8 cellular contexts compared by ENCODE assay signal in genomic region chr22:35231585-35232084, GRCh38. TPM values are rescaled to one million over a fixed set of nuclear protein-coding genes. Genes with fewer than 3 reads are reported as not detected.
DNase-seq lines count a peak whose midpoint lies in the region; ATAC-seq and TF ChIP-seq lines count a peak whose summit lies in the region.

No MANE protein-coding gene starts in this region.

- no peaks in the 10 kb centered on the region for H3K79me2 ChIP-seq in KMS-11 (ENCODE audit: insufficient read depth, low read depth)
- no peaks in the 10 kb centered on the region for H3K79me2 ChIP-seq in PC-3 (ENCODE audit: low read length)
- no peaks in the 10 kb centered on the region for H3K79me2 ChIP-seq in osteoblast (ENCODE audit: insufficient read depth, low read length)

- H4K20me1 ChIP-seq in KMS-11 (ENCODE audit: insufficient read depth) (no peaks in the 10 kb centered on the region), PC-3 (ENCODE audit: low read length) (no peaks in the 10 kb centered on the region), osteoblast (ENCODE audit: insufficient read depth, low read length) (no peaks in the 10 kb centered on the region)

- POLR2A ChIA-PET in PC-3 (lab: Charles Lee; ENCODE audit: unreplicated experiment), result no interaction called here

- H3K4me1 ChIP-seq in KMS-11 (ENCODE audit: low read depth, poor library complexity, severe bottlenecking), result no peaks in the 10 kb centered on the region
- H3K4me1 ChIP-seq in PC-3 (ENCODE audit: insufficient read depth, low read length), result 0 out of 2 replicates have a peak, but pooled peaks cover 5% of the 10 kb centered on the region
- no peaks in the 10 kb centered on the region for H3K4me1 ChIP-seq in osteoblast (ENCODE audit: insufficient read depth, low read length)
- no peaks in the 10 kb centered on the region for H3K4me1 ChIP-seq in tibial artery

- DNase-seq in DMS114 treated with DMSO at 0.1 percent for 48 hours (lab: John Stamatoyannopoulos, UW; ENCODE audit: unreplicated experiment) (peak; percentile 29), PC-3 (peak; percentile 79), activated T-cell treated with anti-CD3 and anti-CD28 coated beads for 4 hours (peak; percentile 57), fibroblast of mammary gland (ENCODE audit: low read depth) (peak; percentile 68), osteoblast (ENCODE audit: insufficient read length, low spot score, missing footprints) (peak; percentile 61), tibial artery (no peak)

- H3K4me3 ChIP-seq in KMS-11 (IDR thresholded peaks at IDR 0.05; ENCODE audit: insufficient read depth, low read depth, low read length) (no peak overlapping the region), PC-3 (ENCODE audit: low read length) (no peak overlapping the region), fibroblast of mammary gland (ENCODE audit: control insufficient read depth, low read depth, low read length) (no peak overlapping the region), osteoblast (ENCODE audit: insufficient read depth, low read length) (no peak overlapping the region), tibial artery (no peak overlapping the region)

- BruUV-seq in PC-3 (replicated peaks; lab: Mats Ljungman, UMichigan), result no TSS peak

- ATAC-seq in PC-3, result peak; percentile 88
- no peak for ATAC-seq in HG02885 (IDR thresholded peaks at IDR 0.05; ENCODE audit: poor library complexity, unreplicated experiment)

- no peaks in the 10 kb centered on the region for H3K9me2 ChIP-seq in PC-3 (replicated peaks; ENCODE audit: low read length)

- peak overlapping the region; percentile 19; the same call in 1 of the 2 replicates for H2AFZ ChIP-seq in KMS-11 (ENCODE audit: low read depth)
- peak overlapping the region; percentile 76 for H2AFZ ChIP-seq in PC-3 (ENCODE audit: low read length)
- H2AFZ ChIP-seq in osteoblast (ENCODE audit: low read length), result no peak overlapping the region

- peak; percentile 97 for TF ChIP-seq CTCF in KMS-11 (conservative IDR thresholded peaks at IDR 0.05; ENCODE audit: low read depth, low read length)
- TF ChIP-seq CTCF in PC-3 (conservative IDR thresholded peaks at IDR 0.05; ENCODE audit: low read depth, low read length), result peak; percentile 93
- TF ChIP-seq CTCF in fibroblast of mammary gland (conservative IDR thresholded peaks at IDR 0.05; ENCODE audit: control insufficient read depth, insufficient read depth, low read depth, low read length), result peak; percentile 98
- peak; percentile 97 for TF ChIP-seq CTCF in osteoblast (IDR thresholded peaks at IDR 0.05; ENCODE audit: extremely low read depth, low read depth, low read length)
- TF ChIP-seq CTCF in tibial artery (IDR thresholded peaks at IDR 0.05), result peak; percentile 39 to 54

- no peaks in the 10 kb centered on the region for H3K36me3 ChIP-seq in KMS-11 (ENCODE audit: insufficient read depth)
- no peaks in the 10 kb centered on the region for H3K36me3 ChIP-seq in PC-3 (ENCODE audit: low read depth, low read length)
- no peaks in the 10 kb centered on the region for H3K36me3 ChIP-seq in osteoblast (ENCODE audit: insufficient read depth, low read length)
- H3K36me3 ChIP-seq in tibial artery, result no peaks in the 10 kb centered on the region

- no peak overlapping the region for H3K27ac ChIP-seq in KMS-11
- H3K27ac ChIP-seq in PC-3 (ENCODE audit: low read length), result no peak overlapping the region
- no peak overlapping the region for H3K27ac ChIP-seq in osteoblast (ENCODE audit: low read depth, low read length)
- no peak overlapping the region for H3K27ac ChIP-seq in tibial artery

- H3K27me3 ChIP-seq in KMS-11 (ENCODE audit: insufficient read depth, low read depth), result no peaks in the 10 kb centered on the region
- H3K27me3 ChIP-seq in PC-3 (ENCODE audit: low read length), result no peaks in the 10 kb centered on the region
- peaks cover 22% of the 10 kb centered on the region for H3K27me3 ChIP-seq in osteoblast (ENCODE audit: insufficient read depth, low read length)
- peaks cover 0 to 31% of the 10 kb centered on the region in 2 donors for H3K27me3 ChIP-seq in tibial artery

- H3K9ac ChIP-seq in KMS-11 (no peak overlapping the region), PC-3 (ENCODE audit: low read length) (no peak overlapping the region)

- H3K9me3 ChIP-seq in PC-3 (ENCODE audit: low read length) (no peaks in the 10 kb centered on the region), osteoblast (ENCODE audit: low read depth, low read length) (no peaks in the 10 kb centered on the region), tibial artery (no peaks in the 10 kb centered on the region)

- intact Hi-C loops in PC-3 (cut with micrococcal nuclease), result loop anchor here (5.0 kb wide), 1 partner anchor 74 kb away; no protein-coding TSS in a partner anchor
- intact Hi-C loops in tibial artery (cut with DNase I; ENCODE audit: low total_unique reads), result no loop called here

- H3K4me2 ChIP-seq in KMS-11 (peak overlapping the region; percentile 20; the same call in 1 of the 2 replicates), PC-3 (ENCODE audit: low read length) (peak overlapping the region; percentile 70), osteoblast (ENCODE audit: insufficient read depth, low read length) (no peak overlapping the region)

- CTCF ChIA-PET in PC-3 (lab: Charles Lee), result interaction anchor here (0.5 to 1.1 kb wide), 8 partner anchors 26 to 443 kb away, joined by 3 to 14 read pairs (median 3); partner anchors contain the start of gene HMGXB4

- no peaks in the 10 kb centered on the region for H3F3A ChIP-seq in PC-3 (ENCODE audit: low read length, unreplicated experiment)

RNA-seq across cellular contexts. Expression of gene HMGXB4, which starts 25.7 kb away (rescaled TPM):
- total RNA-seq in PC-3 (2014; rRNA removed) (12.9 and 18.1 TPM in 2 replicates), osteoblast (19.2 and 20.9 TPM in 2 replicates)

Comparison
In these comparisons a context has a peak if more than half of its experiments do, and no peak if none do; other contexts are left out.
1. DNase-seq: peak in DMS114 treated with DMSO at 0.1 percent for 48 hours (single experiment), PC-3 (single experiment), activated T-cell treated with anti-CD3 and anti-CD28 coated beads for 4 hours (single experiment), fibroblast of mammary gland (single experiment) and osteoblast (single experiment); none in tibial artery (0 of 2).
2. CTCF ChIP-seq: peak in every context shown above with its lines; median percentile 98 in fibroblast of mammary gland; 97 in KMS-11; 97 in osteoblast; 93 in PC-3; 46 in tibial artery.